ENCODE assay signal across 24 cellular contexts in the genomic region with DNA sequence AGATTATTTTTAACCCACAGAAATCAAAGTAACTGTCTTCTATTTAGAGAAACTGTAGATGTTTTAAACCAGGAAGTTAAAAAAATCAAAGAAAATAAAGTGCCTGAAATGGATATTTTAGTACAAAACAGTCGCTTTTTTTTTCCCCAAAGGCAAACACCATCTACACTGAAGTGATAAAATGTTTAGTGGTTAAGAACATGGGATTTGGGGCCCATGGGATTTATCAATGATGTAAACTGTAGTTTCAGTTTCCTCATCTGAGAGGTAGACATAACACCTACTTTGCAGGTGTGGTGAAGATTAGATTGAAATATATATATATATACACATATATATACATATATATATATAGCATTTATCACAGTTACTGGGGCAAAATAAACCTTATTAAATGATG. TPM values are rescaled to one million over a fixed set of nuclear protein-coding genes. Genes with fewer than 3 reads are reported as not detected.
A peak's percentile ranks its signal among the peaks of the same experiment; 100 is the strongest.
DNase-seq lines count a peak whose midpoint lies in the region; ATAC-seq and TF ChIP-seq lines count a peak whose summit lies in the region.
"Had no signal": no experiment of that assay in that cellular context is flagged by ENCODE, and none has a peak within 500 bp of the region (broad histone marks: within the 10 kb centered on the region; RNA-seq: fewer than 3 reads in every experiment).

No MANE protein-coding gene starts in this region.

- DNase-seq in SK-N-SH (no peak), IMR-90 (no peak), memory B cell (ENCODE audit: low spot score in 2 of 2) (no peak), NCI-H446 treated with DMSO at 0.1 percent for 48 hours (lab: John Stamatoyannopoulos, UW) (no peak), OCI-M1 (lab: John Stamatoyannopoulos, UW) (no peak)
- DNase-seq: BE2C; Calu3; CD4-positive, alpha-beta memory T cell; COR-L47; DMS53; DMS79 treated with DMSO at 0.1 percent for 48 hours; GF-D8; H9 had no signal

- no peak overlapping the region for H4K91ac ChIP-seq in IMR-90 (ENCODE audit: insufficient read depth, low read depth, low read length)

- H2BK20ac ChIP-seq in IMR-90 (ENCODE audit: low read depth, low read length): no peak overlapping the region

- H2BK5ac ChIP-seq in IMR-90 (ENCODE audit: low read depth, low read length, poor library complexity, severe bottlenecking): peak overlapping the region; percentile 4

- H3K9ac ChIP-seq in SK-N-SH (no peak overlapping the region), IMR-90 (ENCODE audit: low read depth, low read length) (no peak overlapping the region)
- H3K9ac ChIP-seq: BLaER1 treated with 17β-estradiol and CSF1 and Interleukin-3, amounts not matched to agents 10 nM and 100 nM had no signal

- peaks cover 53 to 57% of the 10 kb centered on the region in 2 experiments for H3K36me3 ChIP-seq in SK-N-SH (replicated peaks in 1 of 2; ENCODE audit: control insufficient read depth in 1 of 2, insufficient read depth in 2 of 2, low read length in 1 of 2)
- no peaks in the 10 kb centered on the region for H3K36me3 ChIP-seq in IMR-90 (ENCODE audit: control insufficient read depth, insufficient read depth, low read length)

- TF ChIP-seq CTCF in SK-N-SH (IDR thresholded peaks at IDR 0.05): no peak
- no peak for TF ChIP-seq CTCF in IMR-90 (conservative IDR thresholded peaks at IDR 0.05; ENCODE audit: low read depth, low read length)

- H3K4me1 ChIP-seq in SK-N-SH (ENCODE audit: control insufficient read depth in 1 of 2, insufficient read depth in 2 of 2, low read depth in 1 of 2, low read length in 1 of 2): no peaks in the 10 kb centered on the region; a peak in 1 of 4 replicates
- peaks cover 2% of the 10 kb centered on the region; the same call in 1 of the 2 replicates for H3K4me1 ChIP-seq in IMR-90 (ENCODE audit: control insufficient read depth, insufficient read depth, low read length)
- H3K4me1 ChIP-seq: BE2C; BLaER1 treated with 17β-estradiol and CSF1 and Interleukin-3, amounts not matched to agents 10 nM and 100 nM had no signal

- no peak overlapping the region for H3K18ac ChIP-seq in IMR-90 (ENCODE audit: low read depth, low read length)

- no peak overlapping the region for H2BK120ac ChIP-seq in IMR-90 (ENCODE audit: low read depth, low read length)

- no peaks in the 10 kb centered on the region for H3K27me3 Mint-ChIP-seq in memory B cell
- H3K27me3 Mint-ChIP-seq: CD4-positive, alpha-beta memory T cell had no signal

- peaks cover 36% of the 10 kb centered on the region; the same call in 1 of the 2 replicates for H3K79me2 ChIP-seq in SK-N-SH (ENCODE audit: insufficient read depth)

- POLR2A ChIA-PET in SK-N-SH (lab: Yijun Ruan, JAX): no interaction called here
- POLR2A ChIA-PET in IMR-90 (lab: Charles Lee; ENCODE audit: unreplicated experiment): no interaction called here

- H4K8ac ChIP-seq in IMR-90 (ENCODE audit: low read depth in 2 of 2, low read length in 2 of 2): no peak overlapping the region

- H3K23ac ChIP-seq in IMR-90 (ENCODE audit: low read depth, low read length): no peak overlapping the region

- peak overlapping the region; percentile 67; the same call in 1 of the 2 replicates for H2AFZ ChIP-seq in SK-N-SH (ENCODE audit: low read depth)
- H2AFZ ChIP-seq in IMR-90 (replicated peaks; ENCODE audit: low read length, poor library complexity): no peak overlapping the region
- H2AFZ ChIP-seq: GM23338 had no signal

- no peak overlapping the region for H2AK9ac ChIP-seq in IMR-90 (replicated peaks; ENCODE audit: low read depth, low read length, poor library complexity)

- no peak for TF ChIP-seq RAD21 in SK-N-SH (IDR thresholded peaks at IDR 0.05; ENCODE audit: low read length)
- TF ChIP-seq RAD21 in IMR-90 (IDR thresholded peaks at IDR 0.05; ENCODE audit: low read length): no peak

- peaks cover 6 to 8% of the 10 kb centered on the region in 2 experiments for H3K79me1 ChIP-seq in IMR-90 (ENCODE audit: low read depth in 1 of 2, low read length in 2 of 2)

- CTCF ChIA-PET in SK-N-SH (lab: Yijun Ruan, JAX) (no interaction called here), IMR-90 (lab: Yijun Ruan, JAX) (no interaction called here)

- no peaks in the 10 kb centered on the region for H3K9me3 Mint-ChIP-seq in memory B cell
- H3K9me3 Mint-ChIP-seq: CD14-positive monocyte; CD4-positive, alpha-beta memory T cell; GM23338; H9 had no signal

- H3K27ac ChIP-seq in SK-N-SH (ENCODE audit: low read depth in 2 of 2, low read length in 1 of 2) (no peak overlapping the region), IMR-90 (ENCODE audit: insufficient read depth, low read length) (no peak overlapping the region)
- H3K27ac ChIP-seq: 22Rv1; BLaER1 treated with 17β-estradiol and CSF1 and Interleukin-3, amounts not matched to agents 10 nM and 100 nM had no signal

- no peak for ATAC-seq in SK-N-SH treated with all-trans-retinoic acid at 6 μM for 48 hours
- no peak for ATAC-seq in IMR-90 (ENCODE audit: low read depth)
- ATAC-seq in memory B cell (ENCODE audit: low read depth): peak; percentile 45
- no peak for ATAC-seq in HG03378 (IDR thresholded peaks at IDR 0.05; ENCODE audit: unreplicated experiment)
- ATAC-seq: GM23338, HCT116 had no signal

- no peak overlapping the region for H3K56ac ChIP-seq in IMR-90 (ENCODE audit: extremely low read depth, insufficient read depth, low read length)

- H3K27me3 ChIP-seq in SK-N-SH (ENCODE audit: insufficient read depth): no peaks in the 10 kb centered on the region
- H3K27me3 ChIP-seq in IMR-90 (ENCODE audit: control insufficient read depth, insufficient read depth, low read length): no peaks in the 10 kb centered on the region
- H3K27me3 ChIP-seq: BE2C; BLaER1 treated with 17β-estradiol and CSF1 and Interleukin-3, amounts not matched to agents 10 nM and 100 nM had no signal

- intact Hi-C loops in IMR-90 (cut with micrococcal nuclease): no loop called here

- no peak overlapping the region for H3K4me3 Mint-ChIP-seq in memory B cell
- H3K4me3 Mint-ChIP-seq: CD14-positive monocyte, GM23338, H9 had no signal

- no peak for TF ChIP-seq POLR2A in IMR-90 (IDR thresholded peaks at IDR 0.05; ENCODE audit: low read depth, low read length)

- H3K14ac ChIP-seq in IMR-90 (replicated peaks; ENCODE audit: low read depth, low read length): no peak overlapping the region

- 93% methylated on average over 1 of the region's 1 CpG for WGBS in SK-N-SH (ENCODE audit: low lambda C conversion rate)
- WGBS in IMR-90 (ENCODE audit: extremely low coverage in 2 of 2, insufficient read length in 1 of 2), 2 experiments: no CpG with 5 or more reads among the region's 1 CpG

- dilution Hi-C loops in IMR-90 (cut with HindIII; ENCODE audit: low sequenced_read_pairs, unreplicated experiment): no loop called here

- no peak for TF ChIP-seq EP300 in SK-N-SH (IDR thresholded peaks at IDR 0.05; ENCODE audit: borderline replicate concordance in 1 of 2, low read depth in 1 of 2, low read length in 1 of 2)

- no peaks in the 10 kb centered on the region for H3K9me2 ChIP-seq in SK-N-SH

- no peak overlapping the region for H2AK5ac ChIP-seq in IMR-90 (ENCODE audit: low read depth, low read length)

- H4K20me1 ChIP-seq in SK-N-SH (ENCODE audit: insufficient read depth) (no peaks in the 10 kb centered on the region), IMR-90 (ENCODE audit: insufficient read depth, low read length) (no peaks in the 10 kb centered on the region)
- H4K20me1 ChIP-seq: BLaER1 treated with 17β-estradiol and CSF1 and Interleukin-3, amounts not matched to agents 10 nM and 100 nM had no signal

- no peaks in the 10 kb centered on the region for H3K4me1 Mint-ChIP-seq in memory B cell
- H3K4me1 Mint-ChIP-seq: CD14-positive monocyte had no signal

- H3K9me1 ChIP-seq in IMR-90 (ENCODE audit: insufficient read depth, low read length): no peaks in the 10 kb centered on the region

- no peak overlapping the region for H3K4me3 ChIP-seq in SK-N-SH (ENCODE audit: low read depth in 2 of 2, low read length in 1 of 2)
- H3K4me3 ChIP-seq in IMR-90 (ENCODE audit: insufficient read depth, low read depth, low read length): no peak overlapping the region
- H3K4me3 ChIP-seq: BLaER1 treated with 17β-estradiol and CSF1 and Interleukin-3, amounts not matched to agents 10 nM and 100 nM; GM23338 had no signal

- no peak overlapping the region for H3K4ac ChIP-seq in IMR-90 (ENCODE audit: low read depth, low read length)

- peaks cover 6% of the 10 kb centered on the region for H3F3A ChIP-seq in SK-N-SH (replicated peaks; ENCODE audit: insufficient read depth)

- BruUV-seq in IMR-90 (replicated peaks; lab: Mats Ljungman, UMichigan): no TSS peak

- in situ Hi-C loops in IMR-90 (cut with MboI; ENCODE audit: low sequenced_read_pairs): no loop called here

- no peaks in the 10 kb centered on the region for H3K36me3 Mint-ChIP-seq in memory B cell
- H3K36me3 Mint-ChIP-seq: CD4-positive, alpha-beta memory T cell had no signal

- no peak overlapping the region for H3K27ac Mint-ChIP-seq in memory B cell
- H3K27ac Mint-ChIP-seq: GM23338, H9 had no signal

- 0 out of 2 replicates have a peak overlapping the region, but pooled peaks have one; percentile 46 for H4K5ac ChIP-seq in IMR-90 (ENCODE audit: low read depth, low read length)

- no peaks in the 10 kb centered on the region for H3K9me3 ChIP-seq in SK-N-SH
- H3K9me3 ChIP-seq in IMR-90 (ENCODE audit: control insufficient read depth, insufficient read depth, low read length): no peaks in the 10 kb centered on the region
- H3K9me3 ChIP-seq: BE2C; BLaER1 treated with 17β-estradiol and CSF1 and Interleukin-3, amounts not matched to agents 10 nM and 100 nM had no signal

- H3K4me2 ChIP-seq in SK-N-SH: peak overlapping the region; percentile 14; the same call in 1 of the 2 replicates
- H3K4me2 ChIP-seq in IMR-90 (ENCODE audit: low read depth, low read length): no peak overlapping the region
- H3K4me2 ChIP-seq: BLaER1 treated with 17β-estradiol and CSF1 and Interleukin-3, amounts not matched to agents 10 nM and 100 nM; GM23338 had no signal

- H2BK15ac ChIP-seq in IMR-90 (ENCODE audit: low read depth, low read length): no peak overlapping the region

TF ChIP-seq in SK-N-SH, 30 proteins besides CTCF, POLR2A, EP300 and RAD21 (continues in another document):
- no peak for TF ChIP-seq FOXM1 (IDR thresholded peaks at IDR 0.05; ENCODE audit: low read depth)

TF ChIP-seq in SK-N-SH treated with all-trans-retinoic acid at 6 μM for 48 hours, 23 proteins besides CTCF, POLR2A, EP300 and RAD21 (continues in another document):
- no peak for TF ChIP-seq RARB (CRISPR knock-in tag; IDR thresholded peaks at IDR 0.05)

RNA-seq across cellular contexts. Expression of gene ASPM, which starts 22.1 kb away (rescaled TPM):
- 3.0 and 3.3 TPM in 2 replicates for polyA plus RNA-seq in SK-N-SH (2012; rRNA removed)
- 3.2 and 3.7 TPM in 2 replicates for polyA plus RNA-seq in SK-N-SH (2012; cell fraction: cytosol; rRNA removed)
- polyA plus RNA-seq in SK-N-SH (2012; cell fraction: nucleus; rRNA removed): 3.6 and 7.4 TPM in 2 replicates
- total RNA-seq in IMR-90 (2012; rRNA removed): 27.8 and 53.3 TPM in 2 replicates
- polyA plus RNA-seq in IMR-90 (2012; rRNA removed): 5.2 and 7.1 TPM in 2 replicates
- 0.23 and 0.62 TPM in 2 replicates for polyA plus RNA-seq in IMR-90 (2012; cell fraction: cytosol; rRNA removed)
- polyA plus RNA-seq in IMR-90 (2012; cell fraction: nucleus; rRNA removed; ENCODE audit: low replicate concordance): 0.92 and 6.7 TPM in 2 replicates

RNA-seq across cellular contexts. Expression of gene F13B, which starts 57.3 kb away (rescaled TPM):
- polyA plus RNA-seq in SK-N-SH (2012; rRNA removed): not detected in 2 replicates
- not detected in 2 replicates for polyA plus RNA-seq in SK-N-SH (2012; cell fraction: cytosol; rRNA removed)
- polyA plus RNA-seq in SK-N-SH (2012; cell fraction: nucleus; rRNA removed): not detected in 2 replicates
- not detected in 2 replicates for total RNA-seq in IMR-90 (2012; rRNA removed)
- polyA plus RNA-seq in IMR-90 (2012; rRNA removed): not detected in 2 replicates
- polyA plus RNA-seq in IMR-90 (2012; cell fraction: cytosol; rRNA removed): not detected in 2 replicates
- polyA plus RNA-seq in IMR-90 (2012; cell fraction: nucleus; rRNA removed; ENCODE audit: low replicate concordance): not detected in 2 replicates
- total RNA-seq: Calu3; CD4-positive, alpha-beta memory T cell; Daoy; G401; GM23338; H4; H9 had no signal
- polyA plus RNA-seq: AG04450; CD14-positive monocyte; CD4-positive, alpha-beta memory T cell; GM23338 had no signal
